In the genomic region with DNA sequence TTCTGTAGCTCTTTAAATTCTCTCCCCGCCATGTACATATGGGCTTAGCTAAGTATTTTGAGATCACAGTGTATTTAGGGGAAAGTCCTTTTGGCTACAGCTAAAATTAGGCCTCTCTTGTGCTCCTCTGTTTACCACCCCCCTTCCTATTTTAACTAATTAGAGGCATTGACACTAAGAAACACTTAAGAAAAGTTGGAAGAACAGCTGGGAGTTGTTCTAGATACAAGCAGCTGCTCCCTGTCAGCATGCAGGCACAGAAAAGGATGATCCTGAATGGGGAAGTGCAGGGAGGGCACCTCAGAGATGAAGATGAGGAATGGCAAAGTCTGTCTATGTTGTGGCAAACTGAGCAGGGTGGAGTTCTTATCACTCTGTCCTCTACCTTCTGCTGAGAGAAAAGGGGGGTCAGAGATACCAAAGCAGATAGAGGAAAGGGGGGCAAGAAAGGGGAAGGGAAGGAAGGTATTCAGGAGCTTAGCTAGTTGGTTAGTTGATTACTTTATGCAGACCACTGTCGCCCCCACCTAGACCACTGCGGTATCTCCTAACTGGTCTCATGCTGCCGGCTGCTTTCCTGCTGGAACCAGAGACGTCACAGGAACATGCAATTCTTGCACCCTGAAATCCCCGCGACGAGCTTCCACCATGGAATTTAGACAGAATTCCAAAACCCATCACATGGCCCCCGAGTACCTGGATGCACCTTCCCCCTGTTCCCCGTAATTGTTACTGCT, we compare ENCODE assay signal across 14 cellular contexts.
DNase-seq lines count a peak whose midpoint lies in the region; ATAC-seq and TF ChIP-seq lines count a peak whose summit lies in the region.
"Had no signal": no experiment of that assay in that cellular context is flagged by ENCODE, and none has a peak within 500 bp of the region (broad histone marks: within the 10 kb centered on the region; RNA-seq: fewer than 3 reads in every experiment).

No MANE protein-coding gene starts in this region.

- H2AFZ ChIP-seq in hepatocyte, result no peak overlapping the region

- H3K9me2 ChIP-seq in hepatocyte (replicated peaks; ENCODE audit: insufficient read depth), result no peaks in the 10 kb centered on the region

- no peaks in the 10 kb centered on the region for H4K20me1 ChIP-seq in BLaER1 treated with 17β-estradiol and CSF1 and Interleukin-3, amounts not matched to agents 10 nM and 100 nM
- no peaks in the 10 kb centered on the region for H4K20me1 ChIP-seq in hepatocyte (ENCODE audit: insufficient read depth, poor library complexity, severe bottlenecking)

- H3K4me2 ChIP-seq in BLaER1 treated with 17β-estradiol and CSF1 and Interleukin-3, amounts not matched to agents 10 nM and 100 nM, result peak overlapping the region in 6 of 11 experiments; percentile 53 to 78 (median 76); a peak in 12 of 22 replicates
- no peak overlapping the region for H3K4me2 ChIP-seq in hepatocyte

- no peaks in the 10 kb centered on the region for H3K4me1 Mint-ChIP-seq in stimulated activated naive B cell treated with anti-CD40 and anti-IgM and Interleukin-4, amounts not matched to agents 10 μg/mL and 1 μg/mL and 100 μg/mL, for 72 hours
- H3K4me1 Mint-ChIP-seq in immature natural killer cell, result peaks cover 0 to 16% of the 10 kb centered on the region in 2 donors

- peaks cover 9 to 13% of the 10 kb centered on the region in 2 donors for H3K9me3 Mint-ChIP-seq in stimulated activated naive B cell treated with anti-CD40 and anti-IgM and Interleukin-4, amounts not matched to agents 10 μg/mL and 1 μg/mL and 100 μg/mL, for 72 hours
- H3K9me3 Mint-ChIP-seq in immature natural killer cell, result no peaks in the 10 kb centered on the region

- H3K79me2 ChIP-seq in hepatocyte, result no peaks in the 10 kb centered on the region

- WGBS in adipose tissue, 3 donors, result 87 to 92% (median 88%) methylated on average over 10 of the region's 10 CpGs
- 85% methylated on average over 10 of the region's 10 CpGs for WGBS in hepatocyte (ENCODE audit: low lambda C conversion rate, missing lambda C conversion rate)

- no peak overlapping the region for H3K4me3 ChIP-seq in BLaER1 treated with 17β-estradiol and CSF1 and Interleukin-3, amounts not matched to agents 10 nM and 100 nM
- H3K4me3 ChIP-seq in hepatocyte (no peak overlapping the region), rectal smooth muscle tissue (ENCODE audit: low read length) (no peak overlapping the region)

- H3K36me3 Mint-ChIP-seq in stimulated activated naive B cell treated with anti-CD40 and anti-IgM and Interleukin-4, amounts not matched to agents 10 μg/mL and 1 μg/mL and 100 μg/mL, for 72 hours, result peaks cover 30 to 34% of the 10 kb centered on the region in 2 donors
- H3K36me3 Mint-ChIP-seq in immature natural killer cell, result peaks cover 6 to 17% (median 12%) of the 10 kb centered on the region in 3 donors

- H3K9me3 ChIP-seq in BLaER1 treated with 17β-estradiol and CSF1 and Interleukin-3, amounts not matched to agents 10 nM and 100 nM (replicated peaks in 1 of 11), result peaks cover 19 to 30% (median 24%) of the 10 kb centered on the region in 11 experiments
- H3K9me3 ChIP-seq in hepatocyte (ENCODE audit: low read depth), result no peaks in the 10 kb centered on the region

- DNase-seq in hepatocyte (ENCODE audit: low spot score) (no peak), immature natural killer cell (no peak), sciatic nerve (ENCODE audit: low spot score) (no peak)
- no peak for DNase-seq in stimulated activated naive B cell treated with anti-CD40 and anti-IgM and Interleukin-4, amounts not matched to agents 10 μg/mL and 1 μg/mL and 100 μg/mL, for 72 hours
- DNase-seq in activated CD4-positive, CD25-positive, alpha-beta regulatory T cell treated with anti-CD3 and anti-CD28 coated beads, Interleukin-2, amount 50 U/mL, for 72 hours, result no peak
- DNase-seq: activated CD8-positive, alpha-beta T cell treated with anti-CD3 and anti-CD28 coated beads, Interleukin-2, amount 10 ng/mL, durations not matched to agents 7 days and 5 days; GF-D8; midbrain; NCI-H1092; SIG-M5; stimulated activated naive CD4-positive, alpha-beta T cell treated with Interleukin-2 at 50 U/mL for 16 hours had no signal

- ATAC-seq in stimulated activated naive B cell treated with anti-CD40 and anti-IgM and Interleukin-4, amounts not matched to agents 10 μg/mL and 1 μg/mL and 100 μg/mL, for 72 hours (replicated peaks), result no peak
- no peak for ATAC-seq in sciatic nerve
- ATAC-seq: activated CD8-positive, alpha-beta T cell treated with anti-CD3 and anti-CD28 coated beads, Interleukin-2, amount 10 ng/mL, durations not matched to agents 7 days and 5 days had no signal

- no peak for TF ChIP-seq CTCF in hepatocyte (IDR thresholded peaks at IDR 0.05; ENCODE audit: poor library complexity)

- H3K4me3 Mint-ChIP-seq in stimulated activated naive B cell treated with anti-CD40 and anti-IgM and Interleukin-4, amounts not matched to agents 10 μg/mL and 1 μg/mL and 100 μg/mL, for 72 hours, result no peak overlapping the region
- H3K4me3 Mint-ChIP-seq in immature natural killer cell, result no peak overlapping the region

- no peaks in the 10 kb centered on the region for H3K27me3 ChIP-seq in BLaER1 treated with 17β-estradiol and CSF1 and Interleukin-3, amounts not matched to agents 10 nM and 100 nM
- H3K27me3 ChIP-seq in hepatocyte (no peaks in the 10 kb centered on the region), rectal smooth muscle tissue (ENCODE audit: control insufficient read depth, insufficient read depth, low read length) (no peaks in the 10 kb centered on the region)

- H3K27me3 Mint-ChIP-seq in stimulated activated naive B cell treated with anti-CD40 and anti-IgM and Interleukin-4, amounts not matched to agents 10 μg/mL and 1 μg/mL and 100 μg/mL, for 72 hours, result no peaks in the 10 kb centered on the region
- H3K27me3 Mint-ChIP-seq in immature natural killer cell (ENCODE audit: low read depth in 3 of 3), result peaks cover 0 to 1% (median 0%) of the 10 kb centered on the region in 3 donors

- H3K4me1 ChIP-seq in BLaER1 treated with 17β-estradiol and CSF1 and Interleukin-3, amounts not matched to agents 10 nM and 100 nM, result peaks cover 8 to 42% (median 24%) of the 10 kb centered on the region in 10 experiments; a peak in 18 of 20 replicates
- H3K4me1 ChIP-seq in hepatocyte (ENCODE audit: insufficient read depth) (peaks cover 21% of the 10 kb centered on the region), rectal smooth muscle tissue (ENCODE audit: control insufficient read depth, insufficient read depth, low read length) (peaks cover 35% of the 10 kb centered on the region)

- no peak overlapping the region for H3K27ac Mint-ChIP-seq in stimulated activated naive B cell treated with anti-CD40 and anti-IgM and Interleukin-4, amounts not matched to agents 10 μg/mL and 1 μg/mL and 100 μg/mL, for 72 hours
- no peak overlapping the region for H3K27ac Mint-ChIP-seq in immature natural killer cell
- H3K27ac Mint-ChIP-seq: activated CD8-positive, alpha-beta T cell treated with anti-CD3 and anti-CD28 coated beads, Interleukin-2, amount 10 ng/mL, durations not matched to agents 7 days and 5 days had no signal

- intact Hi-C loops in sciatic nerve (cut with DNase I), result no loop called here

- H3K9ac ChIP-seq in BLaER1 treated with 17β-estradiol and CSF1 and Interleukin-3, amounts not matched to agents 10 nM and 100 nM, result 0 out of 22 replicates have a peak overlapping the region, but pooled peaks of 1 of the 11 experiments have one; percentile 71
- H3K9ac ChIP-seq in rectal smooth muscle tissue (ENCODE audit: low read length), result no peak overlapping the region

- H3K36me3 ChIP-seq in BLaER1 treated with 17β-estradiol and CSF1 and Interleukin-3, amounts not matched to agents 10 nM and 100 nM, result peaks cover 0 to 25% (median 12%) of the 10 kb centered on the region in 11 experiments; a peak in 14 of 22 replicates
- H3K36me3 ChIP-seq in hepatocyte (replicated peaks; ENCODE audit: insufficient read depth, low read depth) (no peaks in the 10 kb centered on the region), rectal smooth muscle tissue (ENCODE audit: control insufficient read depth, insufficient read depth, low read length) (no peaks in the 10 kb centered on the region)

- peak overlapping the region in 4 of 11 experiments; percentile 70 to 84 (median 76); a peak in 7 of 22 replicates for H3K27ac ChIP-seq in BLaER1 treated with 17β-estradiol and CSF1 and Interleukin-3, amounts not matched to agents 10 nM and 100 nM
- H3K27ac ChIP-seq in adipose tissue (ENCODE audit: low read depth, low read length) (peak overlapping the region; percentile 2), hepatocyte (peak overlapping the region; percentile 84), rectal smooth muscle tissue (ENCODE audit: low read depth, low read length) (peak overlapping the region; percentile 93)
